In genomic region chr13:80339578-80339840, GRCh38 we compare ENCODE assay signal across 9 cellular contexts. TPM values are rescaled to one million over a fixed set of nuclear protein-coding genes. Genes with fewer than 3 reads are reported as not detected.
DNase-seq lines count a peak whose midpoint lies in the region; ATAC-seq and TF ChIP-seq lines count a peak whose summit lies in the region.
"Had no signal": no experiment of that assay in that cellular context is flagged by ENCODE, and none has a peak within 500 bp of the region (broad histone marks: within the 10 kb centered on the region; RNA-seq: fewer than 3 reads in every experiment).

No MANE protein-coding gene starts in this region.

- H3K36me3 Mint-ChIP-seq in glutamatergic neuron (ENCODE audit: unreplicated experiment) = no peaks in the 10 kb centered on the region
- H3K36me3 Mint-ChIP-seq in natural killer cell treated with Interleukin-12 subunit alpha and Interleukin-12 subunit beta and Interleukin-15 and Interleukin-18, amount 100 ng/mL, for 72 hours = no peaks in the 10 kb centered on the region
- H3K36me3 Mint-ChIP-seq in activated CD4-positive, alpha-beta T cell treated with anti-CD3 and anti-CD28 coated beads for 36 hours (ENCODE audit: low read depth) = no peaks in the 10 kb centered on the region

- DNase-seq in AG04450 (ENCODE audit: low read depth, low spot score) (no peak), LNCaP clone FGC (ENCODE audit: low read depth) (no peak), glutamatergic neuron (no peak), inferior parietal cortex (ENCODE audit: extremely low spot score) (no peak)
- no peak for DNase-seq in natural killer cell treated with Interleukin-12 subunit alpha and Interleukin-12 subunit beta and Interleukin-15 and Interleukin-18, amount 100 ng/mL, for 72 hours (ENCODE audit: low spot score)
- no peak for DNase-seq in activated CD4-positive, alpha-beta T cell treated with anti-CD3 and anti-CD28 coated beads for 36 hours
- DNase-seq: activated CD4-positive, alpha-beta T cell treated with anti-CD3 and anti-CD28 coated beads, Interleukin-2, amount 50 U/mL, for 4 hours had no signal

- peaks cover 6% of the 10 kb centered on the region; the same call in 1 of the 2 replicates for H3K9me3 ChIP-seq in AG04450 (ENCODE audit: control insufficient read depth, insufficient read depth, low read length)
- H3K9me3 ChIP-seq in ectodermal cell (ENCODE audit: control insufficient read depth, low read length) = no peaks in the 10 kb centered on the region
- no peaks in the 10 kb centered on the region for H3K9me3 ChIP-seq in muscle layer of colon (ENCODE audit: low read length)

- no peak for ATAC-seq in natural killer cell treated with Interleukin-12 subunit alpha and Interleukin-12 subunit beta and Interleukin-15 and Interleukin-18, amount 100 ng/mL, for 72 hours
- ATAC-seq in activated CD4-positive, alpha-beta T cell treated with anti-CD3 and anti-CD28 coated beads for 36 hours = no peak

- H3K36me3 ChIP-seq in ectodermal cell (ENCODE audit: control insufficient read depth, insufficient read depth, low read length) = peaks cover 15% of the 10 kb centered on the region
- peaks cover 11% of the 10 kb centered on the region for H3K36me3 ChIP-seq in muscle layer of colon (ENCODE audit: insufficient read depth, low read length)

- no peak overlapping the region for H3K4me3 Mint-ChIP-seq in glutamatergic neuron (ENCODE audit: unreplicated experiment)
- H3K4me3 Mint-ChIP-seq in natural killer cell treated with Interleukin-12 subunit alpha and Interleukin-12 subunit beta and Interleukin-15 and Interleukin-18, amount 100 ng/mL, for 72 hours = no peak overlapping the region
- H3K4me3 Mint-ChIP-seq in activated CD4-positive, alpha-beta T cell treated with anti-CD3 and anti-CD28 coated beads for 36 hours = no peak overlapping the region

- CTCF ChIA-PET in AG04450 (lab: Charles Lee) = interaction anchor here (0.5 to 1.6 kb wide), 3 partner anchors 292 to 800 kb away, joined by 4 to 5 read pairs (median 4); no protein-coding TSS in a partner anchor
- CTCF ChIA-PET in activated CD4-positive, alpha-beta T cell treated with anti-CD3 and anti-CD28 coated beads for 36 hours (lab: Charles Lee) = interaction anchor here (0.8 to 1.2 kb wide), 2 partner anchors 10 to 61 kb away, joined by 3 to 4 read pairs; no protein-coding TSS in a partner anchor

- peak overlapping the region; percentile 83 for H3K9ac ChIP-seq in muscle layer of colon (ENCODE audit: low read length)

- WGBS in ectodermal cell, 2 experiments = 0% methylated on average over 1 to 4 of the region's 4 CpGs

- TF ChIP-seq CTCF in AG04450 (IDR thresholded peaks at IDR 0.05; ENCODE audit: low read depth, low read length) (no peak), LNCaP clone FGC (IDR thresholded peaks at IDR 0.05; ENCODE audit: control insufficient read depth, extremely low read depth, insufficient read depth) (no peak), glutamatergic neuron (IDR thresholded peaks at IDR 0.05; ENCODE audit: partially characterized antibody, unreplicated experiment) (no peak)

- H3K27me3 ChIP-seq in AG04450 (ENCODE audit: control insufficient read depth, insufficient read depth, low read length) = no peaks in the 10 kb centered on the region
- H3K27me3 ChIP-seq in ectodermal cell (ENCODE audit: control insufficient read depth, insufficient read depth, low read length, poor library complexity, severe bottlenecking) = peaks cover 25% of the 10 kb centered on the region
- H3K27me3 ChIP-seq in muscle layer of colon (ENCODE audit: control insufficient read depth in 1 of 2, insufficient read depth in 2 of 2, low read length in 2 of 2) = no peaks in the 10 kb centered on the region

- peaks cover 3% of the 10 kb centered on the region for H3K9me3 Mint-ChIP-seq in glutamatergic neuron (ENCODE audit: unreplicated experiment)
- no peaks in the 10 kb centered on the region for H3K9me3 Mint-ChIP-seq in natural killer cell treated with Interleukin-12 subunit alpha and Interleukin-12 subunit beta and Interleukin-15 and Interleukin-18, amount 100 ng/mL, for 72 hours
- H3K9me3 Mint-ChIP-seq in activated CD4-positive, alpha-beta T cell treated with anti-CD3 and anti-CD28 coated beads for 36 hours (ENCODE audit: low read depth) = no peaks in the 10 kb centered on the region

- peaks cover 10% of the 10 kb centered on the region for H3K4me1 ChIP-seq in ectodermal cell (ENCODE audit: control insufficient read depth, insufficient read depth, low read length)
- H3K4me1 ChIP-seq in muscle layer of colon (ENCODE audit: insufficient read depth, low read length) = peaks cover 7% of the 10 kb centered on the region

- H3K4me1 Mint-ChIP-seq in glutamatergic neuron (ENCODE audit: low read depth, unreplicated experiment) = peaks cover 15% of the 10 kb centered on the region
- peaks cover 7 to 27% of the 10 kb centered on the region in 2 donors for H3K4me1 Mint-ChIP-seq in natural killer cell treated with Interleukin-12 subunit alpha and Interleukin-12 subunit beta and Interleukin-15 and Interleukin-18, amount 100 ng/mL, for 72 hours (ENCODE audit: low read depth in 2 of 2)
- peaks cover 9% of the 10 kb centered on the region for H3K4me1 Mint-ChIP-seq in activated CD4-positive, alpha-beta T cell treated with anti-CD3 and anti-CD28 coated beads for 36 hours

- H3K4me3 ChIP-seq in AG04450 (ENCODE audit: low read depth, low read length) = peak overlapping the region; percentile 95
- peak overlapping the region; percentile 68 for H3K4me3 ChIP-seq in LNCaP clone FGC (ENCODE audit: low read depth, low read length)
- H3K4me3 ChIP-seq in ectodermal cell (ENCODE audit: insufficient read depth, low read depth, low read length) = peak overlapping the region; percentile 78
- H3K4me3 ChIP-seq in muscle layer of colon (ENCODE audit: low read depth in 1 of 2, low read length in 2 of 2) = peak overlapping the region; percentile 61 to 97

- POLR2A ChIA-PET in AG04450 (lab: Yijun Ruan, JAX) = interaction anchor here (0.8 kb wide), 1 partner anchor 976 kb away, joined by 3 read pairs; no protein-coding TSS in a partner anchor
- POLR2A ChIA-PET in activated CD4-positive, alpha-beta T cell treated with anti-CD3 and anti-CD28 coated beads for 36 hours (lab: Charles Lee) = interaction anchor here (0.7 kb wide), 1 partner anchor 98 kb away, joined by 6 read pairs; no protein-coding TSS in a partner anchor

- intact Hi-C loops in activated CD4-positive, alpha-beta T cell treated with anti-CD3 and anti-CD28 coated beads for 36 hours (cut with DNase I, micrococcal nuclease) = no loop called here

- H3K27ac ChIP-seq in AG04450 (ENCODE audit: low read depth, low read length) = peak overlapping the region; percentile 85
- no peak overlapping the region for H3K27ac ChIP-seq in ectodermal cell (ENCODE audit: insufficient read depth, low read depth, low read length, poor library complexity, severe bottlenecking)
- peak overlapping the region; percentile 79 for H3K27ac ChIP-seq in muscle layer of colon (ENCODE audit: low read depth, low read length)

- no peak overlapping the region for H3K27ac Mint-ChIP-seq in glutamatergic neuron (ENCODE audit: unreplicated experiment)
- no peak overlapping the region for H3K27ac Mint-ChIP-seq in natural killer cell treated with Interleukin-12 subunit alpha and Interleukin-12 subunit beta and Interleukin-15 and Interleukin-18, amount 100 ng/mL, for 72 hours
- no peak overlapping the region for H3K27ac Mint-ChIP-seq in activated CD4-positive, alpha-beta T cell treated with anti-CD3 and anti-CD28 coated beads for 36 hours

- H3K27me3 Mint-ChIP-seq in glutamatergic neuron (ENCODE audit: unreplicated experiment) = peaks cover 6% of the 10 kb centered on the region
- peaks cover 2% of the 10 kb centered on the region in 2 donors for H3K27me3 Mint-ChIP-seq in natural killer cell treated with Interleukin-12 subunit alpha and Interleukin-12 subunit beta and Interleukin-15 and Interleukin-18, amount 100 ng/mL, for 72 hours
- H3K27me3 Mint-ChIP-seq in activated CD4-positive, alpha-beta T cell treated with anti-CD3 and anti-CD28 coated beads for 36 hours = peaks cover 25% of the 10 kb centered on the region

RNA-seq across cellular contexts. Expression of gene SPRY2, which starts 1.4 kb away (rescaled TPM):
- 15.2 and 16.9 TPM in 2 replicates for polyA plus RNA-seq in AG04450 (2011; rRNA removed)
- 18.2 and 28.5 TPM in 2 replicates for polyA minus RNA-seq in AG04450 (2011; rRNA and poly(A)+ RNA removed)
- 16.8 TPM for polyA plus RNA-seq in ectodermal cell (2013, experiment 1 of 4)
- 12.6 TPM for polyA plus RNA-seq in ectodermal cell (2013, experiment 2 of 4)
- polyA plus RNA-seq in ectodermal cell (2013, experiment 3 of 4) = 13.1 TPM
- polyA plus RNA-seq in ectodermal cell (2013, experiment 4 of 4) = 11.1 TPM
- 29.3 TPM for total RNA-seq in glutamatergic neuron (ENCODE audit: unreplicated experiment)
- 1 to 10 TPM; 2.1 to 2.6 TPM for total RNA-seq in natural killer cell treated with Interleukin-12 subunit alpha and Interleukin-12 subunit beta and Interleukin-15 and Interleukin-18, amount 100 ng/mL, for 72 hours
- under 1 TPM; 0.32 to 0.34 TPM for total RNA-seq in activated CD4-positive, alpha-beta T cell treated with anti-CD3 and anti-CD28 coated beads for 36 hours
